Comparison of ENCODE assay signal across 8 cellular contexts in genomic region chr2:157056200-157056676, GRCh38.
DNase-seq lines count a peak whose midpoint lies in the region; ATAC-seq, FAIRE-seq and TF ChIP-seq lines count a peak whose summit lies in the region.

No MANE protein-coding gene starts in this region.

- no peak overlapping the region for H3K4me2 ChIP-seq in GM12878 (ENCODE audit: control insufficient read depth, insufficient read depth)

- TF ChIP-seq RAD21 in GM12878 (IDR thresholded peaks at IDR 0.05; ENCODE audit: insufficient read depth, low read depth, low read length): no peak

- no peaks in the 10 kb centered on the region for H3K79me2 ChIP-seq in GM12878 (ENCODE audit: control insufficient read depth, insufficient read depth, low read length)

- H3K9ac ChIP-seq in GM12878 (ENCODE audit: control insufficient read depth, insufficient read depth, low read length) (no peak overlapping the region), endodermal cell (ENCODE audit: extremely low read depth, low read length, poor library complexity, severe bottlenecking) (no peak overlapping the region)

- no peaks in the 10 kb centered on the region for H3K4me1 Mint-ChIP-seq in activated T-cell treated with anti-CD3 and anti-CD28 coated beads, Interleukin-2, amount 50 U/mL, for 72 hours (ENCODE audit: low read depth)
- peaks cover 3% of the 10 kb centered on the region for H3K4me1 Mint-ChIP-seq in endodermal cell

- H3K27me3 ChIP-seq in GM12878 (replicated peaks in 1 of 2; ENCODE audit: control insufficient read depth in 2 of 2, insufficient read depth in 2 of 2, low read length in 1 of 2): peaks cover 0 to 2% of the 10 kb centered on the region in 2 experiments; a peak in 1 of 4 replicates
- no peaks in the 10 kb centered on the region for H3K27me3 ChIP-seq in lower lobe of right lung (ENCODE audit: low read depth)
- H3K27me3 ChIP-seq in endodermal cell (ENCODE audit: control insufficient read depth, insufficient read depth, low read length, poor library complexity, severe bottlenecking): no peaks in the 10 kb centered on the region

- no peaks in the 10 kb centered on the region for H3K36me3 Mint-ChIP-seq in activated T-cell treated with anti-CD3 and anti-CD28 coated beads, Interleukin-2, amount 50 U/mL, for 72 hours (ENCODE audit: insufficient read depth in 2 of 2)
- no peaks in the 10 kb centered on the region for H3K36me3 Mint-ChIP-seq in endodermal cell (ENCODE audit: low read depth)

- intact Hi-C loops in GM12878 (cut with micrococcal nuclease; ENCODE audit: unreplicated experiment): loop anchor here (5.0 to 10.0 kb wide), 2 partner anchors 164 to 1691 kb away; no protein-coding TSS in a partner anchor
- intact Hi-C loops in lower lobe of right lung (cut with DNase I): no loop called here

- no peaks in the 10 kb centered on the region for H3K4me1 ChIP-seq in GM12878 (ENCODE audit: control insufficient read depth, insufficient read depth, low read length)
- H3K4me1 ChIP-seq in lower lobe of right lung: no peaks in the 10 kb centered on the region
- no peaks in the 10 kb centered on the region for H3K4me1 ChIP-seq in endodermal cell (ENCODE audit: control insufficient read depth, insufficient read depth, low read length)

- RAD21 ChIA-PET in GM12878 (lab: Charles Lee; ENCODE audit: unreplicated experiment): interaction anchor here (0.6 to 2.3 kb wide), 13 partner anchors 8 to 1758 kb away, joined by 3 to 13 read pairs (median 4); no protein-coding TSS in a partner anchor

- TF ChIP-seq EP300 in GM12878 (IDR thresholded peaks at IDR 0.05; ENCODE audit: borderline replicate concordance in 1 of 2, control insufficient read depth in 1 of 2, low read depth in 2 of 2, low read length in 2 of 2): no peak

- H3K27ac ChIP-seq in GM12878 (ENCODE audit: control insufficient read depth, insufficient read depth) (no peak overlapping the region), lower lobe of right lung (no peak overlapping the region), endodermal cell (ENCODE audit: low read depth, low read length) (no peak overlapping the region)

- POLR2A ChIA-PET in GM12878 (lab: Charles Lee): no interaction called here

- TF ChIP-seq POLR2A in GM12878 (IDR thresholded peaks at IDR 0.05; ENCODE audit: low read depth, low read length): no peak

- no peak overlapping the region for H2AFZ ChIP-seq in GM12878 (ENCODE audit: control insufficient read depth, low read depth, low read length)

- 0% methylated on average over 1 of the region's 1 CpG for WGBS in GM12878 (ENCODE audit: insufficient coverage, insufficient replicate concordance, low lambda C conversion rate, missing lambda C conversion rate)
- WGBS in endodermal cell (ENCODE audit: insufficient coverage in 1 of 2, insufficient read length in 1 of 2), 2 experiments: 100% methylated on average over 1 of the region's 1 CpG; no CpG with 5 or more reads in 1 of the 2 experiments

- H3K4me3 ChIP-seq in AG09309 (ENCODE audit: control insufficient read depth, low read depth, low read length) (no peak overlapping the region), GM12878 (no peak overlapping the region), lower lobe of right lung (no peak overlapping the region), endodermal cell (ENCODE audit: low read length) (no peak overlapping the region)

- H3K36me3 ChIP-seq in GM12878 (ENCODE audit: control insufficient read depth in 2 of 2, insufficient read depth in 2 of 2, low read length in 1 of 2) (no peaks in the 10 kb centered on the region), lower lobe of right lung (no peaks in the 10 kb centered on the region), endodermal cell (ENCODE audit: control insufficient read depth, insufficient read depth, low read length) (no peaks in the 10 kb centered on the region)

- no peaks in the 10 kb centered on the region for H3K27me3 Mint-ChIP-seq in activated T-cell treated with anti-CD3 and anti-CD28 coated beads, Interleukin-2, amount 50 U/mL, for 72 hours (ENCODE audit: low read depth)
- H3K27me3 Mint-ChIP-seq in endodermal cell (ENCODE audit: insufficient read depth): no peaks in the 10 kb centered on the region

- BruUV-seq in GM12878 (replicated peaks; lab: Mats Ljungman, UMichigan): no TSS peak

- H3K9me3 Mint-ChIP-seq in activated T-cell treated with anti-CD3 and anti-CD28 coated beads, Interleukin-2, amount 50 U/mL, for 72 hours: no peaks in the 10 kb centered on the region
- H3K9me3 Mint-ChIP-seq in endodermal cell: no peaks in the 10 kb centered on the region

- TF ChIP-seq CTCF in AG09309 (IDR thresholded peaks at IDR 0.05; ENCODE audit: control insufficient read depth, insufficient read depth, low read depth, low read length, missing control alignments): no peak
- TF ChIP-seq CTCF in GM12878 (IDR thresholded peaks at IDR 0.05 in 2 of 3, conservative IDR thresholded peaks at IDR 0.05 in 1 of 3; ENCODE audit: control insufficient read depth in 2 of 3, extremely low read depth in 1 of 3, insufficient read depth in 1 of 3, low read depth in 3 of 3, low read length in 3 of 3): no peak
- TF ChIP-seq CTCF in lower lobe of right lung (IDR thresholded peaks at IDR 0.05): no peak
- TF ChIP-seq CTCF in endodermal cell (conservative IDR thresholded peaks at IDR 0.05): no peak

- CTCF ChIA-PET in GM12878 (lab: Yijun Ruan, JAX): interaction anchor here (0.6 to 10.7 kb wide), 12 partner anchors 9 to 467 kb away, joined by 3 to 100 read pairs (median 4); no protein-coding TSS in a partner anchor

- H3K9me3 ChIP-seq in GM12878 (replicated peaks; ENCODE audit: control insufficient read depth, insufficient read depth, low read length): no peaks in the 10 kb centered on the region
- no peaks in the 10 kb centered on the region for H3K9me3 ChIP-seq in lower lobe of right lung
- no peaks in the 10 kb centered on the region for H3K9me3 ChIP-seq in endodermal cell (ENCODE audit: control insufficient read depth, low read length)

- H4K20me1 ChIP-seq in GM12878 (ENCODE audit: control insufficient read depth, insufficient read depth): no peaks in the 10 kb centered on the region

- in situ Hi-C loops in GM12878 (cut with MboI): no loop called here

- DNase-seq in AG09309 (ENCODE audit: low read depth) (peak; percentile 10), HT-29 (ENCODE audit: low spot score) (peak; percentile 72), GM12878 (ENCODE audit: low read depth, low spot score) (no peak), lower lobe of right lung (no peak), endodermal cell (no peak), NCI-H774 (lab: John Stamatoyannopoulos, UW) (no peak), MV-4-11 (lab: John Stamatoyannopoulos, UW) (no peak)
- no peak for DNase-seq in activated T-cell treated with anti-CD3 and anti-CD28 coated beads, Interleukin-2, amount 50 U/mL, for 72 hours

- SMC1A ChIA-PET in GM12878 (lab: Charles Lee; ENCODE audit: uncharacterized antibody, unreplicated experiment): interaction anchor here (0.6 to 8.3 kb wide), 8 partner anchors 11 to 272 kb away, joined by 3 to 107 read pairs (median 6); no protein-coding TSS in a partner anchor

- ATAC-seq in GM12878 (no peak), lower lobe of right lung (peak; percentile 52 to 69)
- no peak for ATAC-seq in activated T-cell treated with anti-CD3 and anti-CD28 coated beads, Interleukin-2, amount 50 U/mL, for 72 hours (replicated peaks in 1 of 2)

- H3K4me3 Mint-ChIP-seq in activated T-cell treated with anti-CD3 and anti-CD28 coated beads, Interleukin-2, amount 50 U/mL, for 72 hours: no peak overlapping the region
- no peak overlapping the region for H3K4me3 Mint-ChIP-seq in endodermal cell

- FAIRE-seq in GM12878 (lab: Jason Lieb, UNC): no peak

- no peak overlapping the region for H3K27ac Mint-ChIP-seq in activated T-cell treated with anti-CD3 and anti-CD28 coated beads, Interleukin-2, amount 50 U/mL, for 72 hours
- H3K27ac Mint-ChIP-seq in endodermal cell: no peak overlapping the region

TF ChIP-seq in GM12878, 131 proteins besides CTCF, POLR2A, EP300 and RAD21 (continues in another document):
- TF ChIP-seq NFXL1 (IDR thresholded peaks at IDR 0.05; ENCODE audit: borderline replicate concordance) (no peak), E4F1 (IDR thresholded peaks at IDR 0.05; ENCODE audit: borderline replicate concordance, partially characterized antibody) (no peak), RBBP5 (conservative IDR thresholded peaks at IDR 0.05) (no peak), ZBTB33 (IDR thresholded peaks at IDR 0.05) (no peak), SMAD1 (IDR thresholded peaks at IDR 0.05; ENCODE audit: low read depth, partially characterized antibody) (no peak), ETV6 (conservative IDR thresholded peaks at IDR 0.05 in 1 of 2, IDR thresholded peaks at IDR 0.05 in 1 of 2; ENCODE audit: borderline replicate concordance in 1 of 2, low read depth in 1 of 2) (no peak)

Comparison
In these comparisons a context has a peak if more than half of its experiments do, and no peak if none do; other contexts are left out.
1. DNase-seq: peak in AG09309 (single experiment) and HT-29 (single experiment); none in GM12878 (single experiment), lower lobe of right lung (single experiment), activated T-cell treated with anti-CD3 and anti-CD28 coated beads, Interleukin-2, amount 50 U/mL, for 72 hours (0 of 2), endodermal cell (single experiment), NCI-H774 (single experiment) and MV-4-11 (single experiment).
2. ATAC-seq: peak in lower lobe of right lung (2 of 2); none in GM12878 (single experiment) and activated T-cell treated with anti-CD3 and anti-CD28 coated beads, Interleukin-2, amount 50 U/mL, for 72 hours (0 of 2).